In the genomic region with DNA sequence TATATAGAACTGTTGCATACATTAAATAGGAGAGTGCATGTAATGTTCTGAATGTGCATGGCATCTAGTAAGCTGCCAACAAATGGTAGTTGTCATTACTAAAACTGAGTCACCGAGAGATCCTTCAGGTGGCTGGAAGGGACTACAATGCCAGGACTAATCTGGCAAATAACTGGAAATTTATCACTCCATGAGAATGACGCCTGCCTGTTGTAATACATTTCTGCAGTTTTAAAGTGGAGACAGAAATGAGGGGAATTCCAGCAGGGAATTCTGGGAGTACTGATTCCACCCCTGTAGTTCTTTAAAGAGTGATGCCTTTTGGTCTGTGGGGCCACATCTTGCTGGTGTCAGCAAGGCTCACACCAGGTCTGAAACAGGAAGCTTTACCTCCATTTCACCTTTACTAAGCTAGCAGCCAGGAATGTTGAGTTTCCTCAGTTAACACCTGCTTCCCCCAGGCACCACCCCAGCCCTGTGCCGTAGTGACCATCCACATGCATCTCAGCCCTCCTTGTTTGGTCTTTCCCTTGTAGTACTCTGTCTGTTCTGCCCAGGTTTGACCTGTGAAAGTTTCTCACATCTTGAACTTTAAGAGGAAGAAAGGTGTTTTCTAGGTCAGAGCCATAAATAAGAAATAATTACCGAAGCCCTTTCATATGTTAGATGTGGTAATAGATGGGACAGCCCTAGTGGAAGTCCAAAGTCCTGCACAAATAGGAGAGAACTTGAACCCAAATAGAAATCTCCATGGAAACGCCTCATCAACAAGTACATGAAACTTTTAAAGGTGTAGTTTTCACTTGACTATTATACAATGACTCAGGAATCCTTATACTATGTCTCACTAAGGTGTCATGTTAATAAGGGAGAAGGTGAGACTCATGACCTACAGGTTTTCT, we compare ENCODE assay signal across 1 cellular context.
TF ChIP-seq lines count a peak whose summit lies in the region.

No MANE protein-coding gene starts in this region.

TF ChIP-seq in HepG2, 621 proteins besides CTCF, POLR2A, EP300 and RAD21 (continued from another document and continues in another):
- TF ChIP-seq SOX13 (IDR thresholded peaks at IDR 0.05) (no peak), SOX13 (CRISPR knock-in tag; conservative IDR thresholded peaks at IDR 0.05 in 1 of 2, IDR thresholded peaks at IDR 0.05 in 1 of 2) (no peak), IKZF1 (IDR thresholded peaks at IDR 0.05) (no peak), PAWR (CRISPR knock-in tag; IDR thresholded peaks at IDR 0.05; ENCODE audit: borderline replicate concordance) (no peak), ZNF7 (CRISPR knock-in tag; IDR thresholded peaks at IDR 0.05) (no peak), RORA (CRISPR knock-in tag; IDR thresholded peaks at IDR 0.05) (no peak), SKI (IDR thresholded peaks at IDR 0.05; ENCODE audit: partially characterized antibody) (peak; percentile 60), CBX2 (IDR thresholded peaks at IDR 0.05; ENCODE audit: low read depth, low read length) (no peak), CBX2 (CRISPR knock-in tag; IDR thresholded peaks at IDR 0.05; ENCODE audit: low read depth) (no peak), RNF2 (conservative IDR thresholded peaks at IDR 0.05; ENCODE audit: low read depth) (no peak), ZNF230 (CRISPR knock-in tag; IDR thresholded peaks at IDR 0.05) (no peak), HOXA5 (CRISPR knock-in tag; IDR thresholded peaks at IDR 0.05) (no peak), POLR2AphosphoS2 (IDR thresholded peaks at IDR 0.05; ENCODE audit: low read depth, low read length) (no peak), MED1 (CRISPR knock-in tag; IDR thresholded peaks at IDR 0.05) (no peak), NCOR1 (IDR thresholded peaks at IDR 0.05; ENCODE audit: borderline replicate concordance, low read length) (peak; percentile 88), ZNF510 (CRISPR knock-in tag; IDR thresholded peaks at IDR 0.05; ENCODE audit: low read depth) (no peak), AHR (CRISPR knock-in tag; IDR thresholded peaks at IDR 0.05) (no peak), RARA (CRISPR knock-in tag; IDR thresholded peaks at IDR 0.05) (peak; percentile 68; the same call in 1 of the 2 replicates), RBFOX2 (IDR thresholded peaks at IDR 0.05; ENCODE audit: low read depth, low read length) (no peak), ZNF546 (CRISPR knock-in tag; conservative IDR thresholded peaks at IDR 0.05) (no peak), HMG20B (CRISPR knock-in tag; conservative IDR thresholded peaks at IDR 0.05) (no peak), PCBP2 (optimal IDR thresholded peaks at IDR 0.05; ENCODE audit: low read depth, low read length, poor library complexity, severe bottlenecking) (no peak), SNRNP70 (IDR thresholded peaks at IDR 0.05; ENCODE audit: low read depth, low read length) (no peak), BCL3 (CRISPR knock-in tag; IDR thresholded peaks at IDR 0.05) (no peak), ZBTB8A (CRISPR knock-in tag; IDR thresholded peaks at IDR 0.05; ENCODE audit: borderline replicate concordance, low read depth) (no peak), ZNF430 (CRISPR knock-in tag; IDR thresholded peaks at IDR 0.05) (no peak), IRF2 (CRISPR knock-in tag; IDR thresholded peaks at IDR 0.05) (no peak), NCOA5 (CRISPR knock-in tag; IDR thresholded peaks at IDR 0.05) (no peak), ZNF451 (CRISPR knock-in tag; IDR thresholded peaks at IDR 0.05) (no peak), STAT5B (CRISPR knock-in tag; IDR thresholded peaks at IDR 0.05) (no peak), ZNF512 (CRISPR knock-in tag; IDR thresholded peaks at IDR 0.05) (no peak), ZNF563 (CRISPR knock-in tag; IDR thresholded peaks at IDR 0.05) (no peak), MATR3 (CRISPR knock-in tag; IDR thresholded peaks at IDR 0.05) (no peak), ZNF589 (CRISPR knock-in tag; conservative IDR thresholded peaks at IDR 0.05) (no peak), ZNF24 (IDR thresholded peaks at IDR 0.05) (0 out of 2 replicates have a peak, but pooled peaks have one; percentile 11), ETV5 (CRISPR knock-in tag; IDR thresholded peaks at IDR 0.05; ENCODE audit: borderline replicate concordance) (no peak), NR2F1 (CRISPR knock-in tag; IDR thresholded peaks at IDR 0.05) (no peak), NCOA2 (CRISPR knock-in tag; IDR thresholded peaks at IDR 0.05) (peak; percentile 37; the same call in 1 of the 2 replicates), RERE (CRISPR knock-in tag; IDR thresholded peaks at IDR 0.05; ENCODE audit: low read depth) (no peak), POGK (CRISPR knock-in tag; conservative IDR thresholded peaks at IDR 0.05) (no peak), SMC3 (IDR thresholded peaks at IDR 0.05; ENCODE audit: low read length) (no peak)
- TF ChIP-seq, protein P1, sequence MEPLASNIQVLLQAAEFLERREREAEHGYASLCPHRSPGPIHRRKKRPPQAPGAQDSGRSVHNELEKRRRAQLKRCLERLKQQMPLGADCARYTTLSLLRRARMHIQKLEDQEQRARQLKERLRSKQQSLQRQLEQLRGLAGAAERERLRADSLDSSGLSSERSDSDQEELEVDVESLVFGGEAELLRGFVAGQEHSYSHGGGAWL (CRISPR knock-in tag; IDR thresholded peaks at IDR 0.05) = no peak
- TF ChIP-seq, protein P2, sequence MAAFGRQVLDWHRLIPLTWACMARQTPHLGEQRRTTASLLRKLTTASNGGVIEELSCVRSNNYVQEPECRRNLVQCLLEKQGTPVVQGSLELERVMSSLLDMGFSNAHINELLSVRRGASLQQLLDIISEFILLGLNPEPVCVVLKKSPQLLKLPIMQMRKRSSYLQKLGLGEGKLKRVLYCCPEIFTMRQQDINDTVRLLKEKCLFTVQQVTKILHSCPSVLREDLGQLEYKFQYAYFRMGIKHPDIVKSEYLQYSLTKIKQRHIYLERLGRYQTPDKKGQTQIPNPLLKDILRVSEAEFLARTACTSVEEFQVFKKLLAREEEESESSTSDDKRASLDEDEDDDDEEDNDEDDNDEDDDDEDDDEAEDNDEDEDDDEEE (CRISPR knock-in tag; IDR thresholded peaks at IDR 0.05) = no peak
- TF ChIP-seq, protein P3, sequence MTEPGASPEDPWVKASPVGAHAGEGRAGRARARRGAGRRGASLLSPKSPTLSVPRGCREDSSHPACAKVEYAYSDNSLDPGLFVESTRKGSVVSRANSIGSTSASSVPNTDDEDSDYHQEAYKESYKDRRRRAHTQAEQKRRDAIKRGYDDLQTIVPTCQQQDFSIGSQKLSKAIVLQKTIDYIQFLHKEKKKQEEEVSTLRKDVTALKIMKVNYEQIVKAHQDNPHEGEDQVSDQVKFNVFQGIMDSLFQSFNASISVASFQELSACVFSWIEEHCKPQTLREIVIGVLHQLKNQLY (CRISPR knock-in tag; IDR thresholded peaks at IDR 0.05) = no peak
- TF ChIP-seq, protein P4, sequence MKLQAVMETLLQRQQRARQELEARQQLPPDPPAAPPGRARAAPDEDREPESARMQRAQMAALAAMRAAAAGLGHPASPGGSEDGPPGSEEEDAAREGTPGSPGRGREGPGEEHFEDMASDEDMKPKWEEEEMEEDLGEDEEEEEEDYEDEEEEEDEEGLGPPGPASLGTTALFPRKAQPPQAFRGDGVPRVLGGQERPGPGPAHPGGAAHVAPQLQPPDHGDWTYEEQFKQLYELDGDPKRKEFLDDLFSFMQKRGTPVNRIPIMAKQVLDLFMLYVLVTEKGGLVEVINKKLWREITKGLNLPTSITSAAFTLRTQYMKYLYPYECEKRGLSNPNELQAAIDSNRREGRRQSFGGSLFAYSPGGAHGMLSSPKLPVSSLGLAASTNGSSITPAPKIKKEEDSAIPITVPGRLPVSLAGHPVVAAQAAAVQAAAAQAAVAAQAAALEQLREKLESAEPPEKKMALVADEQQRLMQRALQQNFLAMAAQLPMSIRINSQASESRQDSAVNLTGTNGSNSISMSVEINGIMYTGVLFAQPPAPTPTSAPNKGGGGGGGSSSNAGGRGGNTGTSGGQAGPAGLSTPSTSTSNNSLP (IDR thresholded peaks at IDR 0.05; ENCODE audit: low read depth, low read length) = peak; percentile 62; the same call in 1 of the 2 replicates
- TF ChIP-seq, protein P5, sequence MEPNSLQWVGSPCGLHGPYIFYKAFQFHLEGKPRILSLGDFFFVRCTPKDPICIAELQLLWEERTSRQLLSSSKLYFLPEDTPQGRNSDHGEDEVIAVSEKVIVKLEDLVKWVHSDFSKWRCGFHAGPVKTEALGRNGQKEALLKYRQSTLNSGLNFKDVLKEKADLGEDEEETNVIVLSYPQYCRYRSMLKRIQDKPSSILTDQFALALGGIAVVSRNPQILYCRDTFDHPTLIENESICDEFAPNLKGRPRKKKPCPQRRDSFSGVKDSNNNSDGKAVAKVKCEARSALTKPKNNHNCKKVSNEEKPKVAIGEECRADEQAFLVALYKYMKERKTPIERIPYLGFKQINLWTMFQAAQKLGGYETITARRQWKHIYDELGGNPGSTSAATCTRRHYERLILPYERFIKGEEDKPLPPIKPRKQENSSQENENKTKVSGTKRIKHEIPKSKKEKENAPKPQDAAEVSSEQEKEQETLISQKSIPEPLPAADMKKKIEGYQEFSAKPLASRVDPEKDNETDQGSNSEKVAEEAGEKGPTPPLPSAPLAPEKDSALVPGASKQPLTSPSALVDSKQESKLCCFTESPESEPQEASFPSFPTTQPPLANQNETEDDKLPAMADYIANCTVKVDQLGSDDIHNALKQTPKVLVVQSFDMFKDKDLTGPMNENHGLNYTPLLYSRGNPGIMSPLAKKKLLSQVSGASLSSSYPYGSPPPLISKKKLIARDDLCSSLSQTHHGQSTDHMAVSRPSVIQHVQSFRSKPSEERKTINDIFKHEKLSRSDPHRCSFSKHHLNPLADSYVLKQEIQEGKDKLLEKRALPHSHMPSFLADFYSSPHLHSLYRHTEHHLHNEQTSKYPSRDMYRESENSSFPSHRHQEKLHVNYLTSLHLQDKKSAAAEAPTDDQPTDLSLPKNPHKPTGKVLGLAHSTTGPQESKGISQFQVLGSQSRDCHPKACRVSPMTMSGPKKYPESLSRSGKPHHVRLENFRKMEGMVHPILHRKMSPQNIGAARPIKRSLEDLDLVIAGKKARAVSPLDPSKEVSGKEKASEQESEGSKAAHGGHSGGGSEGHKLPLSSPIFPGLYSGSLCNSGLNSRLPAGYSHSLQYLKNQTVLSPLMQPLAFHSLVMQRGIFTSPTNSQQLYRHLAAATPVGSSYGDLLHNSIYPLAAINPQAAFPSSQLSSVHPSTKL (CRISPR knock-in tag; IDR thresholded peaks at IDR 0.05) = peak; percentile 35
